Comparison of ENCODE assay signal across 8 cellular contexts in genomic region chr1:10692401-10693021, GRCh38.
DNase-seq lines count a peak whose midpoint lies in the region; ATAC-seq and TF ChIP-seq lines count a peak whose summit lies in the region.

No MANE protein-coding gene starts in this region.

- no peak overlapping the region for H3K4ac ChIP-seq in H9 (ENCODE audit: low read depth, low read length)

- in situ Hi-C loops in ACHN (cut with HindIII; ENCODE audit: low pct_ligation_motif_present, low pct_unique_long_range_greater_than_20kb, low sequenced_read_pairs), result no loop called here

- WGBS in H9 (ENCODE audit: extremely low coverage, insufficient read length, low lambda C conversion rate), result no CpG with 5 or more reads among the region's 13 CpGs

- no peaks in the 10 kb centered on the region for H3K9me3 Mint-ChIP-seq in H9

- H4K8ac ChIP-seq in H9 (replicated peaks; ENCODE audit: insufficient read length, low read depth, low read length), result no peak overlapping the region

- H3K23ac ChIP-seq in H9 (ENCODE audit: insufficient read length, low read depth, low read length), result no peak overlapping the region

- peak overlapping the region; percentile 71 to 80 for H3K4me3 ChIP-seq in mucosa of rectum (ENCODE audit: low read length in 2 of 2)

- TF ChIP-seq CTCF in H9 (conservative IDR thresholded peaks at IDR 0.05), result peak; percentile 46; the same call in 2 of the 3 replicates

- no peak for ATAC-seq in GM21367 (IDR thresholded peaks at IDR 0.05; ENCODE audit: unreplicated experiment)

- no peak overlapping the region for H2BK12ac ChIP-seq in H9 (ENCODE audit: insufficient read length, low read depth, low read length)

- H3T11ph ChIP-seq in H9 (ENCODE audit: low read length), result no peak overlapping the region

- no peaks in the 10 kb centered on the region for H3K4me1 ChIP-seq in H9 (ENCODE audit: insufficient read depth, low read length)
- peaks cover 47 to 49% of the 10 kb centered on the region in 2 donors for H3K4me1 ChIP-seq in mucosa of rectum (ENCODE audit: control insufficient read depth in 2 of 2, insufficient read depth in 2 of 2, low read length in 2 of 2)

- no peaks in the 10 kb centered on the region for H3K79me1 ChIP-seq in H9 (ENCODE audit: insufficient read depth, low read depth, low read length, poor library complexity, severe bottlenecking)

- H4K20me1 ChIP-seq in H9 (ENCODE audit: control insufficient read depth, insufficient read depth, insufficient read length), result no peaks in the 10 kb centered on the region

- no peak overlapping the region for H2BK20ac ChIP-seq in H9 (ENCODE audit: low read depth, low read length, poor library complexity, severe bottlenecking)

- H3K4me3 Mint-ChIP-seq in H9, result peak overlapping the region; percentile 73 to 88; a peak in 4 of 5 replicates

- peaks cover 2% of the 10 kb centered on the region for H3K23me2 ChIP-seq in H9 (ENCODE audit: insufficient read length, low read depth, low read length, poor library complexity, severe bottlenecking)

- H3K4me2 ChIP-seq in H9 (ENCODE audit: insufficient read depth, insufficient read length, low read length), result no peak overlapping the region

- no peak overlapping the region for H2AK5ac ChIP-seq in H9 (ENCODE audit: insufficient read length, low read length)

- no peak overlapping the region for H2BK120ac ChIP-seq in H9 (ENCODE audit: low read depth, low read length, poor library complexity, severe bottlenecking)

- peak; percentile 40 for DNase-seq in ACHN
- no peak for DNase-seq in H9
- peak; percentile 53 for DNase-seq in T follicular helper cell (ENCODE audit: low read depth)
- DNase-seq in astrocyte of the hippocampus (ENCODE audit: low read depth, low spot score), result peak; percentile 36
- DNase-seq in stimulated activated naive CD4-positive, alpha-beta T cell treated with Interleukin-2 at 50 U/mL for 16 hours (lab: John Stamatoyannopoulos, UW), result peak; percentile 55
- DNase-seq in globus pallidus (ENCODE audit: low spot score), result no peak

- no peak overlapping the region for H3K27ac Mint-ChIP-seq in H9

- H3K79me2 ChIP-seq in H9 (ENCODE audit: insufficient read depth, low read length), result no peaks in the 10 kb centered on the region

- peaks cover 11 to 20% of the 10 kb centered on the region in 2 experiments for H3K4me1 Mint-ChIP-seq in H9

- no peak overlapping the region for H2AFZ ChIP-seq in H9 (ENCODE audit: low read length)

- H2BK5ac ChIP-seq in H9 (ENCODE audit: insufficient read length, low read length), result no peak overlapping the region

- H3K27me3 ChIP-seq in H9 (ENCODE audit: insufficient read depth, low read length) (no peaks in the 10 kb centered on the region), mucosa of rectum (ENCODE audit: control insufficient read depth in 2 of 2, insufficient read depth in 2 of 2, low read length in 2 of 2) (no peaks in the 10 kb centered on the region)

- H3K18ac ChIP-seq in H9 (ENCODE audit: insufficient read length, low read depth, low read length), result no peak overlapping the region

- H3K36me3 ChIP-seq in mucosa of rectum (ENCODE audit: control insufficient read depth in 2 of 2, insufficient read depth in 2 of 2, low read length in 2 of 2), result peaks cover 0 to 3% of the 10 kb centered on the region in 2 donors

- H4K5ac ChIP-seq in H9 (ENCODE audit: insufficient read length, low read depth, low read length), result no peak overlapping the region

- H3K27me3 Mint-ChIP-seq in H9 (ENCODE audit: low read depth), result peaks cover 29% of the 10 kb centered on the region

- H3K14ac ChIP-seq in H9 (ENCODE audit: insufficient read depth, low read length), result no peak overlapping the region

- H3K56ac ChIP-seq in H9 (ENCODE audit: insufficient read length, low read depth, low read length), result no peak overlapping the region

- H3K27ac ChIP-seq in H9 (ENCODE audit: insufficient read length, low read depth, low read length) (no peak overlapping the region), mucosa of rectum (ENCODE audit: low read depth in 2 of 2, low read length in 2 of 2) (peak overlapping the region; percentile 78 to 79)

- H4K91ac ChIP-seq in H9 (ENCODE audit: insufficient read length, low read depth, low read length), result no peak overlapping the region

- H3K36me3 Mint-ChIP-seq in H9 (ENCODE audit: insufficient read depth in 1 of 3, low read depth in 3 of 3), result no peaks in the 10 kb centered on the region

- H3K9ac ChIP-seq in H9 (ENCODE audit: extremely low read depth, insufficient read length, low read length) (no peak overlapping the region), mucosa of rectum (ENCODE audit: low read depth in 1 of 2, low read length in 2 of 2) (peak overlapping the region; percentile 47 to 76)

- H2BK15ac ChIP-seq in H9 (ENCODE audit: low read depth, low read length), result no peak overlapping the region

- no peaks in the 10 kb centered on the region for H3K9me3 ChIP-seq in H9 (ENCODE audit: control insufficient read depth, low read depth, low read length)
- H3K9me3 ChIP-seq in mucosa of rectum (ENCODE audit: control insufficient read depth in 2 of 2, low read length in 2 of 2), result no peaks in the 10 kb centered on the region

Comparison
In these comparisons a context has a peak if more than half of its experiments do, and no peak if none do; other contexts are left out.
1. DNase-seq: peak in ACHN (single experiment), T follicular helper cell (single experiment), astrocyte of the hippocampus (single experiment) and stimulated activated naive CD4-positive, alpha-beta T cell treated with Interleukin-2 at 50 U/mL for 16 hours (single experiment); none in H9 (single experiment) and globus pallidus (single experiment).